ENCODE assay signal across 20 cellular contexts in the genomic region with DNA sequence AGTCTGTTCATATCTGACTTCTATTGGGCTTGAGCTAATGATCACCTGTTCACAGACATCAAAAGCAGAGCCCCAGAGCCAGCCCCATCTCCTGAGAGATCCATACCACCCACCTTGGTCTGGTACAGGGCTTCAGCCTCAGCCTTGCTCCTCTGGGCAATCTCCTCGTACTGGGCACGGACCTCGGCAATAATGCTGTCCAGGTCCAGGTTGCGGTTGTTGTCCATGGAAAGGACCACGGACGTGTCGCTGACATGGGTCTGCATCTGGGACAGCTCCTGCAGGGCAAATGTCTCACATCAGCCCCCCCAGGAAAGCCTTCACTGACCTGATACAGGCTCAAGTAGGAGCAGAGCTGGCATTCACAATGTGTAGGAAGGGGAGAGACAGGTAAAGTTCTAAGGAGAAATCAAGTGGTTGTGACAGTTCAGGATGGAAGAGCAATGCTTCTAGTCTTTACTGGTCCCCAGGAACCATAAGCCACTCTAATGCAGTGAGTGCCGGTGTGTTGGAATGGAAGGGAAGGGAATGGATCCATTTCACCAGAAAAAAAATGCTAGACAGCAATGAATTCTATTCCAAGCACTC. TPM values are rescaled to one million over a fixed set of nuclear protein-coding genes. Genes with fewer than 3 reads are reported as not detected.
DNase-seq lines count a peak whose midpoint lies in the region; ATAC-seq and TF ChIP-seq lines count a peak whose summit lies in the region.
"Had no signal": no experiment of that assay in that cellular context is flagged by ENCODE, and none has a peak within 500 bp of the region (broad histone marks: within the 10 kb centered on the region; RNA-seq: fewer than 3 reads in every experiment).

No MANE protein-coding gene starts in this region.

- POLR2A ChIA-PET in activated CD8-positive, alpha-beta T cell treated with anti-CD3 and anti-CD28 coated beads for 36 hours (lab: Charles Lee): no interaction called here

- ATAC-seq in GM18520 (IDR thresholded peaks at IDR 0.05; ENCODE audit: unreplicated experiment): no peak
- ATAC-seq in activated CD8-positive, alpha-beta T cell treated with anti-CD3 and anti-CD28 coated beads for 36 hours: no peak

- peak overlapping the region; percentile 7 for H3K4me3 Mint-ChIP-seq in type B pancreatic cell
- no peak overlapping the region for H3K4me3 Mint-ChIP-seq in activated CD8-positive, alpha-beta T cell treated with anti-CD3 and anti-CD28 coated beads for 36 hours
- H3K4me3 Mint-ChIP-seq: CD14-positive monocyte; CD4-positive, alpha-beta memory T cell; CD4-positive, CD25-positive, alpha-beta regulatory T cell; CD8-positive, alpha-beta memory T cell had no signal

- CTCF ChIA-PET in activated CD8-positive, alpha-beta T cell treated with anti-CD3 and anti-CD28 coated beads for 36 hours (lab: Charles Lee): interaction anchor here (1.0 kb wide), 1 partner anchor 72 kb away, joined by 3 read pairs; no protein-coding TSS in a partner anchor

- no peaks in the 10 kb centered on the region for H3K9me3 Mint-ChIP-seq in type B pancreatic cell
- no peaks in the 10 kb centered on the region for H3K9me3 Mint-ChIP-seq in activated CD8-positive, alpha-beta T cell treated with anti-CD3 and anti-CD28 coated beads for 36 hours
- H3K9me3 Mint-ChIP-seq: CD4-positive, alpha-beta memory T cell; CD8-positive, alpha-beta memory T cell had no signal

- no peaks in the 10 kb centered on the region for H3K4me1 Mint-ChIP-seq in type B pancreatic cell (ENCODE audit: unreplicated experiment)
- no peaks in the 10 kb centered on the region for H3K4me1 Mint-ChIP-seq in activated CD8-positive, alpha-beta T cell treated with anti-CD3 and anti-CD28 coated beads for 36 hours (ENCODE audit: low read depth)
- H3K4me1 Mint-ChIP-seq: CD14-positive monocyte; CD4-positive, alpha-beta memory T cell; CD4-positive, CD25-positive, alpha-beta regulatory T cell; CD8-positive, alpha-beta memory T cell had no signal

- H3K36me3 Mint-ChIP-seq in type B pancreatic cell: peaks cover 12% of the 10 kb centered on the region
- no peaks in the 10 kb centered on the region for H3K36me3 Mint-ChIP-seq in activated CD8-positive, alpha-beta T cell treated with anti-CD3 and anti-CD28 coated beads for 36 hours (ENCODE audit: low read depth)
- H3K36me3 Mint-ChIP-seq: CD14-positive monocyte; CD4-positive, alpha-beta memory T cell; CD4-positive, CD25-positive, alpha-beta regulatory T cell; CD8-positive, alpha-beta memory T cell had no signal

- intact Hi-C loops in posterior vena cava (cut with DNase I): no loop called here
- intact Hi-C loops in activated CD8-positive, alpha-beta T cell treated with anti-CD3 and anti-CD28 coated beads for 36 hours (cut with micrococcal nuclease): no loop called here

- DNase-seq in posterior vena cava (ENCODE audit: low spot score) (peak; percentile 64), type B pancreatic cell (ENCODE audit: extremely low spot score, unreplicated experiment) (no peak), DMS79 treated with DMSO at 0.1 percent for 48 hours (lab: John Stamatoyannopoulos, UW) (no peak)
- DNase-seq in activated CD8-positive, alpha-beta T cell treated with anti-CD3 and anti-CD28 coated beads for 36 hours: no peak
- DNase-seq: 8988T; ACHN; BE2C; C1 segment of cervical spinal cord; CD4-positive, alpha-beta memory T cell; CD4-positive, CD25-positive, alpha-beta regulatory T cell; CD8-positive, alpha-beta memory T cell; COR-L47; DMS 273 treated with DMSO at 0.1 percent for 48 hours; DMS153; DMS53; DMS79; GF-D8 had no signal

- peak overlapping the region; percentile 84 for H3K27ac Mint-ChIP-seq in type B pancreatic cell
- no peak overlapping the region for H3K27ac Mint-ChIP-seq in activated CD8-positive, alpha-beta T cell treated with anti-CD3 and anti-CD28 coated beads for 36 hours
- H3K27ac Mint-ChIP-seq: CD14-positive monocyte; CD4-positive, alpha-beta memory T cell; CD4-positive, CD25-positive, alpha-beta regulatory T cell; CD8-positive, alpha-beta memory T cell had no signal

- H3K27me3 Mint-ChIP-seq in type B pancreatic cell: peaks cover 53% of the 10 kb centered on the region
- H3K27me3 Mint-ChIP-seq in activated CD8-positive, alpha-beta T cell treated with anti-CD3 and anti-CD28 coated beads for 36 hours: peaks cover 1% of the 10 kb centered on the region

- TF ChIP-seq CTCF in type B pancreatic cell (conservative IDR thresholded peaks at IDR 0.05): no peak
- no peak for TF ChIP-seq CTCF in activated CD8-positive, alpha-beta T cell treated with anti-CD3 and anti-CD28 coated beads for 36 hours (IDR thresholded peaks at IDR 0.05)

RNA-seq across cellular contexts. Expression of a gene that starts 5.2 kb away (rescaled TPM):
- not detected for total RNA-seq in posterior vena cava
- 1,276 and 3,134 TPM in 2 replicates for total RNA-seq in type B pancreatic cell (ENCODE audit: low replicate concordance)
- total RNA-seq in activated CD8-positive, alpha-beta T cell treated with anti-CD3 and anti-CD28 coated beads for 36 hours: under 1 TPM; 0.11 to 0.16 TPM
- total RNA-seq: A673; CD4-positive, alpha-beta memory T cell; CD4-positive, CD25-positive, alpha-beta regulatory T cell; CD8-positive, alpha-beta memory T cell had no signal

RNA-seq across cellular contexts. Expression of a gene that starts 12.8 kb away (rescaled TPM):
- total RNA-seq in posterior vena cava (not detected), type B pancreatic cell (ENCODE audit: low replicate concordance) (0.68 and 2.3 TPM in 2 replicates)
- total RNA-seq in activated CD8-positive, alpha-beta T cell treated with anti-CD3 and anti-CD28 coated beads for 36 hours: not detected
- total RNA-seq: A673; CD4-positive, alpha-beta memory T cell; CD4-positive, CD25-positive, alpha-beta regulatory T cell; CD8-positive, alpha-beta memory T cell had no signal

RNA-seq across cellular contexts. Expression of a gene that starts 25.4 kb away (rescaled TPM):
- total RNA-seq in posterior vena cava (not detected), type B pancreatic cell (ENCODE audit: low replicate concordance) (not detected in 2 replicates)
- total RNA-seq in activated CD8-positive, alpha-beta T cell treated with anti-CD3 and anti-CD28 coated beads for 36 hours: 1 to 10 TPM in 1 of 2 experiments, under 1 TPM in 1; 0.87 to 1.6 TPM
- total RNA-seq: A673; CD4-positive, alpha-beta memory T cell; CD4-positive, CD25-positive, alpha-beta regulatory T cell; CD8-positive, alpha-beta memory T cell had no signal

RNA-seq across cellular contexts. Expression of a gene that starts 31.5 kb away (rescaled TPM):
- not detected for total RNA-seq in posterior vena cava
- not detected in 2 replicates for total RNA-seq in type B pancreatic cell (ENCODE audit: low replicate concordance)
- total RNA-seq in activated CD8-positive, alpha-beta T cell treated with anti-CD3 and anti-CD28 coated beads for 36 hours: not detected
- total RNA-seq: A673; CD4-positive, alpha-beta memory T cell; CD4-positive, CD25-positive, alpha-beta regulatory T cell; CD8-positive, alpha-beta memory T cell had no signal

RNA-seq across cellular contexts. Expression of a gene that starts 40.1 kb away (rescaled TPM):
- total RNA-seq in posterior vena cava (not detected), type B pancreatic cell (ENCODE audit: low replicate concordance) (14.7 and 29.1 TPM in 2 replicates)
- total RNA-seq in activated CD8-positive, alpha-beta T cell treated with anti-CD3 and anti-CD28 coated beads for 36 hours: not detected
- total RNA-seq: A673; CD4-positive, alpha-beta memory T cell; CD4-positive, CD25-positive, alpha-beta regulatory T cell; CD8-positive, alpha-beta memory T cell had no signal

Comparison
In these comparisons a context has a peak if more than half of its experiments do, and no peak if none do; other contexts are left out.
1. RNA of a gene that starts 5.2 kb away (total RNA-seq): 1,276 to 3,134 TPM in type B pancreatic cell; not detected in posterior vena cava and 0.11 to 0.16 TPM in activated CD8-positive, alpha-beta T cell treated with anti-CD3 and anti-CD28 coated beads for 36 hours; every median in the first group is over 100 times any median in the second.